ENCODE assay signal across 8 cellular contexts in the genomic region with DNA sequence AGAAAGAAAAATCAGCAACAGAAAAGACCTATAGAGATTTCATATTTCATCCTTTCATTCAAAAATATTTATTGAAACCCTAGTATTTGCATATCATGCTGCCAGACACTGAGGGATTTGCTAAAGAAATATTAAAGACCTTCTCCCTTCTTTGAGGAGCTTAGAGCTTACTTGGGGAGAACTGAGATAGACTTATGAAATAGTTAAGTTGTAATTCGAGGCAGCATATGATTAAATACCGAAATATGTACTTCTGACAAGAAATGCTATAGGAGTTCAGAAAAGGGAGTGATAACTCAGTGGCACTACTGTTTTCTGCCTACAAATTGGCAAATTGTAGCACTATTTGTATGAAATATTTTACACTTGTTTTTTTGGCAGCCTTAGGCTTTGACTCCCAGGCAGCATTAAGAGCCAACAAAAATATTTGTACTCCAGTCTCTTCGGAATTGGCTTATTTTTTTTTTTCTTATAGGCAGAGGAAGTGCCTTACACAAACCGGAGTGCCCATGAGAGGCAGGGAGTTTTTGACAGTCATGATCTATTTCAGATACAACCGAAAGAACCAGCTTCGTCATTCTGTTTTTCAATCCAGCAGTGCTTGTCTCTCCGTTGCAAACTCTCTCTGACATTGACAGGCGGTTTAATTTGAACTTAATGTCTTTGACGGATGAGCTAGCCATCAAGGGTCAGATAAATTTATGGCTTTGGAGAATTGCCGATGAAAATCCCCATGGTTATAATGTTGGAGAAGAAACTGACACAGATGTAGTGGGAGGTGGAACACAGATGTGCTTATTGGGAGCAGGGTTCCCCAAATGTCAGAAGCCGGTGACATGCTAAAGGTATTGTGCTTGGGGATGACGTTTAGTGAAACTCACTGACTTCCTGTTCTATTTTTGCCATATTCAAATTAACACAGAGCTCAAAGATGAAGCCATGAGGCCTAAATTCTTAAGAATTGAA.
DNase-seq lines count a peak whose midpoint lies in the region; ATAC-seq and TF ChIP-seq lines count a peak whose summit lies in the region.

No MANE protein-coding gene starts in this region.

- H3K27me3 ChIP-seq in parathyroid adenoma (ENCODE audit: control insufficient read depth, insufficient read depth, low read length): no peaks in the 10 kb centered on the region

- no peaks in the 10 kb centered on the region for H3K4me1 ChIP-seq in parathyroid adenoma

- H3K9ac ChIP-seq in parathyroid adenoma: no peak overlapping the region

- ATAC-seq in GM18502 (IDR thresholded peaks at IDR 0.05; ENCODE audit: poor library complexity, unreplicated experiment): peak; percentile 80
- peak; percentile 74 for ATAC-seq in HG02588 (IDR thresholded peaks at IDR 0.05; ENCODE audit: unreplicated experiment)

- no peak for TF ChIP-seq CTCF in parathyroid adenoma (IDR thresholded peaks at IDR 0.05)

- H3K4me2 ChIP-seq in parathyroid adenoma (ENCODE audit: low read length): no peak overlapping the region

- no peaks in the 10 kb centered on the region for H3K79me2 ChIP-seq in parathyroid adenoma

- no peak overlapping the region for H3K4me3 ChIP-seq in parathyroid adenoma (ENCODE audit: low read depth, low read length)

- H3K27ac ChIP-seq in caudate nucleus (ENCODE audit: low read depth, low read length) (peak overlapping the region; percentile 31), parathyroid adenoma (peak overlapping the region; percentile 30)

- H3K9me3 ChIP-seq in parathyroid adenoma (ENCODE audit: control insufficient read depth, low read length): no peaks in the 10 kb centered on the region

- DNase-seq in NOMO-1 treated with dmso at 0.1 percent for 144 hours (lab: John Stamatoyannopoulos, UW; ENCODE audit: unreplicated experiment) (peak; percentile 23), caudate nucleus (lab: John Stamatoyannopoulos, UW) (peak in 18 of 61 donors; percentile 1 to 59 (median 19)), NCI-H1930 (lab: John Stamatoyannopoulos, UW) (no peak), NCI-H345 (lab: John Stamatoyannopoulos, UW) (no peak), GOT3 (lab: John Stamatoyannopoulos, UW) (no peak)

- no peaks in the 10 kb centered on the region for H3K36me3 ChIP-seq in parathyroid adenoma (ENCODE audit: control insufficient read depth, insufficient read depth, low read length)

- H2AFZ ChIP-seq in parathyroid adenoma: no peak overlapping the region
